Comparison of ENCODE assay signal across 8 cellular contexts in the genomic region with DNA sequence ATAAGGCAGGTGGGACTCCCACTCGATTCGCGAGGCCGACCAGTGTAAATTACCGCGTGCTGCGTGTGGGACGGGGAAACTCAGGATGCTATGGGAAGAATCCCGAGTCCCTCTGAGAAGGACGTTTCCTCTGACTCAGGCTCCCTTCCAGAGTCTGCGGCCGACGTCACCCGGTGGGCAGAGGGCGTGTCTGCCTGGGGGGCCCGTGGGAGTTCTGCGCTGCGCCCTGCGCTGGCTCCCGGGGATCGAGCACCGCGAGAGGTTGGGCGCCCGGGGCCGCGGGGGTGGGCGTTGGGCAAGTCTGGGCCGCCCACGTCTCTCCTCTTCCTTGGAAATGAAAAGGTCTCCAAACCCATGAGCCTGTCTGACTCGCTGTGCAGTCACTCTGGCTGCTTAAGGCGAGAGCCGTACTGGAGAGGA. TPM values are rescaled to one million over a fixed set of nuclear protein-coding genes. Genes with fewer than 3 reads are reported as not detected.
DNase-seq lines count a peak whose midpoint lies in the region; ATAC-seq and TF ChIP-seq lines count a peak whose summit lies in the region.

No MANE protein-coding gene starts in this region.

- DNase-seq in NCI-H1417 (lab: John Stamatoyannopoulos, UW) (peak in 2 of 3 experiments; percentile 59 to 63), NCI-H1417 treated with DMSO at 0.1 percent for 48 hours (lab: John Stamatoyannopoulos, UW) (no peak), NCI-H226 (peak; percentile 87), Right ventricle myocardium superior (peak; percentile 42), progenitor cell of endocrine pancreas (ENCODE audit: low spot score, unreplicated experiment) (peak; percentile 69)
- peak; percentile 47 for DNase-seq in activated T-helper 9 cell treated with anti-CD3 and anti-CD28 coated beads, Interleukin-2, amount 50 U/mL, for 16 hours (ENCODE audit: low read depth)

- H3K4me1 Mint-ChIP-seq in progenitor cell of endocrine pancreas (ENCODE audit: low read depth) = peaks cover 16% of the 10 kb centered on the region

- no peaks in the 10 kb centered on the region for H3K27me3 Mint-ChIP-seq in progenitor cell of endocrine pancreas

- intact Hi-C loops in Right ventricle myocardium superior (cut with DNase I) = no loop called here

- peaks cover 6% of the 10 kb centered on the region for H3K9me3 Mint-ChIP-seq in progenitor cell of endocrine pancreas (ENCODE audit: low read depth)

- peaks cover 5% of the 10 kb centered on the region for H3K36me3 Mint-ChIP-seq in progenitor cell of endocrine pancreas (ENCODE audit: insufficient read depth)

- peak overlapping the region; percentile 92 for H3K4me3 Mint-ChIP-seq in progenitor cell of endocrine pancreas (ENCODE audit: low read depth)

- peak overlapping the region; percentile 99 for H3K27ac Mint-ChIP-seq in progenitor cell of endocrine pancreas

- no peak for TF ChIP-seq CTCF in progenitor cell of endocrine pancreas (IDR thresholded peaks at IDR 0.05; ENCODE audit: unreplicated experiment)

- ATAC-seq in Right ventricle myocardium superior (ENCODE audit: poor library complexity) = peak; percentile 34
- no peak for ATAC-seq in GM19463 (IDR thresholded peaks at IDR 0.05; ENCODE audit: unreplicated experiment)
- ATAC-seq in GM21717 (IDR thresholded peaks at IDR 0.05; ENCODE audit: unreplicated experiment) = no peak

RNA-seq across cellular contexts. Expression of gene NIPAL1, which starts 0.5 kb away (rescaled TPM):
- total RNA-seq in Right ventricle myocardium superior = 0.43 TPM
- 17.6 and 21.1 TPM in 2 replicates for total RNA-seq in progenitor cell of endocrine pancreas

RNA-seq across cellular contexts. Expression of gene CNGA1, which starts 0.6 kb away (rescaled TPM):
- 0.24 TPM for total RNA-seq in Right ventricle myocardium superior
- 1.00 and 1.6 TPM in 2 replicates for total RNA-seq in progenitor cell of endocrine pancreas

Comparison
In these comparisons a context has a peak if more than half of its experiments do, and no peak if none do; other contexts are left out.
1. RNA of gene NIPAL1, which starts 0.5 kb away (total RNA-seq): 17.6 to 21.1 TPM in progenitor cell of endocrine pancreas; 0.43 TPM in Right ventricle myocardium superior (single experiment); every median in the first group is over 10 times any median in the second.